10 cellular contexts compared by ENCODE assay signal in the genomic region with DNA sequence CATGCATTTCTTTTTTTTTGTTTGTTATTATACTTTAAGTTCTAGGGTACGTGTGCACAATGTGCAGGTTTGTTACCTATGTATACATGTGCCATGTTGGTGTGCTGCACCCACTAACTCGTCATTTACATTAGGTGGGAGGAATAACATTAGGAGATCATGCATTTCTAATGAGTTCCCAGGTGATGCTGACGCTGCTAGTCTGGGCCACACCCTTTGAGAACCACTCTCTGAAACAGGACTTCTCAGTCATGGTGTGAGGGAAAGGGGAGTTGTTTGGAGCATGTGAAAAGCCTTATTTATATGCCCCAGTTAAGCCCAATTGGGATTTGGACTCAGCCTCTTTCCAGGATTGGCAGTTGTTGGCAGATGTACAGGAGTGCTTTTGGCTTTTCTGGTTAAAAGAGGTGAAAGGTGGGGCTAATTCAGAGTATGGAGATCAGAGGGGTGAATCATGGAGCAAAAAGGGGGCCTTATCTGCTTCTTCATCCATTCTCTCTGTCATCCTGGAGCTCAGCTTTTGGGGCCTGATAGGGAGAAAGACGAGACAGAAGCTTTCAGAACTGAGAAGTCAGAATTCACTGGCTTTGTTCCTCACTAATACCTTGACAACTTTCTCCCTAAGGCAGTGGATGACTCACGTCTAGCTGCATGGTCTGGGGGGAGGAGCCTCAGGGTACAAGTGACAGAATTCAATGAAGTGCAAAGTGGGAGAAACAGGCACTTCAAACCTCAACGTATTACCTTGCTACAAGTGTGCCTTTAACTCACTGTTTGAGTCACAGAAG.
DNase-seq lines count a peak whose midpoint lies in the region; ATAC-seq and TF ChIP-seq lines count a peak whose summit lies in the region.
"Had no signal": no experiment of that assay in that cellular context is flagged by ENCODE, and none has a peak within 500 bp of the region (broad histone marks: within the 10 kb centered on the region; RNA-seq: fewer than 3 reads in every experiment).

No MANE protein-coding gene starts in this region.

- peaks cover 35% of the 10 kb centered on the region for H3K27me3 ChIP-seq in left ventricle myocardium inferior (ENCODE audit: low read depth)

- DNase-seq in SIG-M5 treated with dmso at 0.1 percent for 504 hours (lab: John Stamatoyannopoulos, UW; ENCODE audit: unreplicated experiment) (peak; percentile 23), SIG-M5 (lab: John Stamatoyannopoulos, UW) (no peak), renal cortical epithelial cell (ENCODE audit: low read depth) (peak; percentile 28), globus pallidus (ENCODE audit: low spot score) (no peak), germinal center (ENCODE audit: low spot score) (no peak), left ventricle myocardium inferior (no peak)
- DNase-seq in activated CD8-positive, alpha-beta T cell treated with anti-CD3 and anti-CD28 coated beads for 36 hours, result peak; percentile 32
- DNase-seq: aorta, GOT3 had no signal

- intact Hi-C loops in activated CD8-positive, alpha-beta T cell treated with anti-CD3 and anti-CD28 coated beads for 36 hours (cut with micrococcal nuclease), result no loop called here
- intact Hi-C loops in left ventricle myocardium inferior (cut with micrococcal nuclease), result loop anchor here (10.0 kb wide), 1 partner anchor 179 kb away; a partner anchor contains a TSS

- CTCF ChIA-PET in activated CD8-positive, alpha-beta T cell treated with anti-CD3 and anti-CD28 coated beads for 36 hours (lab: Charles Lee), result no interaction called here

- H3K9me3 ChIP-seq in left ventricle myocardium inferior (replicated peaks), result no peaks in the 10 kb centered on the region

- no peak overlapping the region for H3K27ac ChIP-seq in left ventricle myocardium inferior (replicated peaks)

- no peaks in the 10 kb centered on the region for H3K27me3 Mint-ChIP-seq in activated CD8-positive, alpha-beta T cell treated with anti-CD3 and anti-CD28 coated beads for 36 hours

- POLR2A ChIA-PET in activated CD8-positive, alpha-beta T cell treated with anti-CD3 and anti-CD28 coated beads for 36 hours (lab: Charles Lee), result no interaction called here

- H3K36me3 Mint-ChIP-seq in activated CD8-positive, alpha-beta T cell treated with anti-CD3 and anti-CD28 coated beads for 36 hours (ENCODE audit: low read depth), result peaks cover 3% of the 10 kb centered on the region

- no peak for TF ChIP-seq CTCF in activated CD8-positive, alpha-beta T cell treated with anti-CD3 and anti-CD28 coated beads for 36 hours (IDR thresholded peaks at IDR 0.05)
- no peak for TF ChIP-seq CTCF in left ventricle myocardium inferior (IDR thresholded peaks at IDR 0.05; ENCODE audit: borderline replicate concordance)

- no peaks in the 10 kb centered on the region for H3K4me1 ChIP-seq in left ventricle myocardium inferior

- no peak overlapping the region for H3K27ac Mint-ChIP-seq in activated CD8-positive, alpha-beta T cell treated with anti-CD3 and anti-CD28 coated beads for 36 hours

- peaks cover 28% of the 10 kb centered on the region for H3K4me1 Mint-ChIP-seq in activated CD8-positive, alpha-beta T cell treated with anti-CD3 and anti-CD28 coated beads for 36 hours (ENCODE audit: low read depth)

- no peak overlapping the region for H3K4me3 Mint-ChIP-seq in activated CD8-positive, alpha-beta T cell treated with anti-CD3 and anti-CD28 coated beads for 36 hours

- ATAC-seq in HG03095 (IDR thresholded peaks at IDR 0.05; ENCODE audit: unreplicated experiment), result peak; percentile 58
- ATAC-seq in activated CD8-positive, alpha-beta T cell treated with anti-CD3 and anti-CD28 coated beads for 36 hours, result peak; percentile 87

- no peaks in the 10 kb centered on the region for H3K9me3 Mint-ChIP-seq in activated CD8-positive, alpha-beta T cell treated with anti-CD3 and anti-CD28 coated beads for 36 hours

- no peak overlapping the region for H3K4me3 ChIP-seq in left ventricle myocardium inferior

- H3K36me3 ChIP-seq in left ventricle myocardium inferior, result no peaks in the 10 kb centered on the region

Comparison
In these comparisons a context has a peak if more than half of its experiments do, and no peak if none do; other contexts are left out.
1. DNase-seq: peak in SIG-M5 treated with dmso at 0.1 percent for 504 hours (single experiment), activated CD8-positive, alpha-beta T cell treated with anti-CD3 and anti-CD28 coated beads for 36 hours (single experiment) and renal cortical epithelial cell (single experiment); none in SIG-M5 (single experiment), globus pallidus (single experiment), germinal center (single experiment) and left ventricle myocardium inferior (single experiment).